ENCODE assay signal across 21 cellular contexts in genomic region chr16:50604610-50605009, GRCh38. TPM values are rescaled to one million over a fixed set of nuclear protein-coding genes. Genes with fewer than 3 reads are reported as not detected.
A peak's percentile ranks its signal among the peaks of the same experiment; 100 is the strongest.
DNase-seq lines count a peak whose midpoint lies in the region; ATAC-seq and TF ChIP-seq lines count a peak whose summit lies in the region.
"Had no signal": no experiment of that assay in that cellular context is flagged by ENCODE, and none has a peak within 500 bp of the region (broad histone marks: within the 10 kb centered on the region; RNA-seq: fewer than 3 reads in every experiment).

No MANE protein-coding gene starts in this region.

- no peaks in the 10 kb centered on the region for H3K27me3 Mint-ChIP-seq in CD8-positive, alpha-beta T cell (ENCODE audit: low read depth)
- H3K27me3 Mint-ChIP-seq: CD8-positive, alpha-beta memory T cell; IgD-negative memory B cell had no signal

- intact Hi-C loops in sigmoid colon (cut with DNase I), result no loop called here
- intact Hi-C loops in CD8-positive, alpha-beta T cell (cut with DNase I, micrococcal nuclease), result loop anchor here in 1 of 2 experiments (5.0 kb wide), 1 partner anchor 143 kb away; no protein-coding TSS in a partner anchor

- H3K27ac ChIP-seq in esophagus (ENCODE audit: low read depth in 2 of 2, low read length in 1 of 2) (peak overlapping the region; percentile 68 to 86), muscle layer of colon (ENCODE audit: low read depth, low read length) (peak overlapping the region; percentile 99), sigmoid colon (peak overlapping the region; percentile 89 to 94 (median 91))
- no peak overlapping the region for H3K27ac ChIP-seq in CD8-positive, alpha-beta T cell (ENCODE audit: low read depth, low read length)
- H3K27ac ChIP-seq: BLaER1, SJCRH30 had no signal

- H3K4me1 ChIP-seq in esophagus (ENCODE audit: control insufficient read depth in 2 of 2, insufficient read depth in 2 of 2, low read length in 1 of 2), result peaks cover 17 to 21% of the 10 kb centered on the region in 2 donors
- peaks cover 98% of the 10 kb centered on the region for H3K4me1 ChIP-seq in muscle layer of colon (ENCODE audit: insufficient read depth, low read length)
- peaks cover 0 to 100% (median 96%) of the 10 kb centered on the region in 4 donors for H3K4me1 ChIP-seq in sigmoid colon
- peaks cover 25% of the 10 kb centered on the region for H3K4me1 ChIP-seq in CD8-positive, alpha-beta T cell (ENCODE audit: insufficient read depth, low read length)
- H3K4me1 ChIP-seq: SJCRH30 had no signal

- no peak for TF ChIP-seq EP300 in sigmoid colon (IDR thresholded peaks at IDR 0.05)

- H3K36me3 ChIP-seq in esophagus (ENCODE audit: control insufficient read depth in 2 of 2, insufficient read depth in 2 of 2, low read length in 1 of 2) (no peaks in the 10 kb centered on the region), muscle layer of colon (ENCODE audit: insufficient read depth, low read length) (no peaks in the 10 kb centered on the region), sigmoid colon (no peaks in the 10 kb centered on the region)
- H3K36me3 ChIP-seq in CD8-positive, alpha-beta T cell (ENCODE audit: insufficient read depth, low read length), result no peaks in the 10 kb centered on the region
- H3K36me3 ChIP-seq: BLaER1, SJCRH30 had no signal

- no peak for ATAC-seq in CD8-positive, alpha-beta T cell

- DNase-seq in sigmoid colon (no peak), NCI-H187 treated with DMSO at 0.1 percent for 48 hours (lab: John Stamatoyannopoulos, UW) (no peak)
- DNase-seq in CD8-positive, alpha-beta T cell, result no peak
- DNase-seq in stimulated activated CD4-positive, alpha-beta T cell treated with anti-CD3 and anti-CD28 coated beads, Interleukin-15, amount 100 ng/mL, for 24 hours, result no peak
- DNase-seq in stimulated activated CD4-positive, alpha-beta T cell treated with anti-CD3 and anti-CD28 coated beads, Interleukin-2, amount 100 ng/mL, for 24 hours, result no peak
- DNase-seq: ACHN; Calu3; CD8-positive, alpha-beta memory T cell; GDM1; MV-4-11; NCI-H1694; NCI-H2081 treated with DMSO at 0.1 percent for 48 hours; NCI-H2171 treated with DMSO at 0.1 percent for 48 hours; NCI-H524 treated with DMSO at 0.1 percent for 48 hours; NCI-H82; OCI-M1; SJCRH30 had no signal

- H3K9ac ChIP-seq in muscle layer of colon (ENCODE audit: low read length), result no peak overlapping the region
- H3K9ac ChIP-seq: BLaER1 had no signal

- WGBS in esophagus, 2 donors, result 48 to 63% methylated on average over 4 of the region's 4 CpGs
- WGBS in sigmoid colon, 2 donors, result 84 to 89% methylated on average over 4 of the region's 4 CpGs

- H3K27me3 ChIP-seq in esophagus (ENCODE audit: control insufficient read depth in 1 of 2, insufficient read depth in 2 of 2, low read length in 2 of 2) (no peaks in the 10 kb centered on the region), muscle layer of colon (ENCODE audit: control insufficient read depth in 1 of 2, insufficient read depth in 2 of 2, low read length in 2 of 2) (no peaks in the 10 kb centered on the region), sigmoid colon (no peaks in the 10 kb centered on the region)
- H3K27me3 ChIP-seq in CD8-positive, alpha-beta T cell (ENCODE audit: insufficient read depth, low read length), result no peaks in the 10 kb centered on the region
- H3K27me3 ChIP-seq: BLaER1 had no signal

- peaks cover 30% of the 10 kb centered on the region for H3K4me1 Mint-ChIP-seq in CD8-positive, alpha-beta T cell (ENCODE audit: low read depth)
- H3K4me1 Mint-ChIP-seq: IgD-negative memory B cell had no signal

- no peak overlapping the region for H3K4me3 Mint-ChIP-seq in CD8-positive, alpha-beta T cell
- H3K4me3 Mint-ChIP-seq: CD8-positive, alpha-beta memory T cell; IgD-negative memory B cell had no signal

- no peaks in the 10 kb centered on the region for H3K9me3 ChIP-seq in esophagus (ENCODE audit: control insufficient read depth in 2 of 2, insufficient read depth in 1 of 2, low read depth in 1 of 2, low read length in 1 of 2)
- H3K9me3 ChIP-seq in muscle layer of colon (ENCODE audit: low read length), result no peaks in the 10 kb centered on the region
- no peaks in the 10 kb centered on the region for H3K9me3 ChIP-seq in sigmoid colon
- no peaks in the 10 kb centered on the region for H3K9me3 ChIP-seq in CD8-positive, alpha-beta T cell (ENCODE audit: low read length)
- H3K9me3 ChIP-seq: BLaER1, SJCRH30 had no signal

- H3K9me3 Mint-ChIP-seq in CD8-positive, alpha-beta T cell, result no peaks in the 10 kb centered on the region
- H3K9me3 Mint-ChIP-seq: CD8-positive, alpha-beta memory T cell; IgD-negative memory B cell had no signal

- CTCF ChIA-PET in CD8-positive, alpha-beta T cell (lab: Charles Lee), result interaction anchor here (1.2 kb wide), 1 partner anchor 23 kb away, joined by 4 read pairs; no protein-coding TSS in a partner anchor

- H3K4me3 ChIP-seq in esophagus (ENCODE audit: low read depth in 1 of 2, low read length in 2 of 2) (no peak overlapping the region), muscle layer of colon (ENCODE audit: low read depth in 1 of 2, low read length in 2 of 2) (no peak overlapping the region), sigmoid colon (no peak overlapping the region)
- H3K4me3 ChIP-seq in CD8-positive, alpha-beta T cell (ENCODE audit: low read depth, low read length), result no peak overlapping the region
- H3K4me3 ChIP-seq: BLaER1, SJCRH30 had no signal

- no peak overlapping the region for H3K27ac Mint-ChIP-seq in CD8-positive, alpha-beta T cell
- H3K27ac Mint-ChIP-seq: IgD-negative memory B cell had no signal

- TF ChIP-seq POLR2A in sigmoid colon (IDR thresholded peaks at IDR 0.05), result no peak

- TF ChIP-seq CTCF in sigmoid colon (IDR thresholded peaks at IDR 0.05), result no peak
- no peak for TF ChIP-seq CTCF in CD8-positive, alpha-beta T cell (IDR thresholded peaks at IDR 0.05)

- POLR2A ChIA-PET in CD8-positive, alpha-beta T cell (lab: Charles Lee), result no interaction called here

- H3K36me3 Mint-ChIP-seq in CD8-positive, alpha-beta T cell, result peaks cover 7% of the 10 kb centered on the region
- H3K36me3 Mint-ChIP-seq: CD8-positive, alpha-beta memory T cell had no signal

RNA-seq across cellular contexts. Expression of gene NKD1, which starts 56.4 kb away (rescaled TPM):
- polyA plus RNA-seq in esophagus, result 1 to 10 TPM; 1.1 to 2.0 TPM
- total RNA-seq in sigmoid colon, result 10 to 100 TPM in 3 of 4 donors, 1 to 10 TPM in 1; 6.7 to 18.0 (median 11.5) TPM
- 1 to 10 TPM in 2 of 3 donors, under 1 TPM in 1; under 0.01 to 2.8 (median 1.5) TPM for polyA plus RNA-seq in sigmoid colon
- 1 to 10 TPM; 6.0 to 7.5 TPM for total RNA-seq in CD8-positive, alpha-beta T cell
- polyA plus RNA-seq: IgD-negative memory B cell had no signal
